18 cellular contexts compared by ENCODE assay signal in the genomic region with DNA sequence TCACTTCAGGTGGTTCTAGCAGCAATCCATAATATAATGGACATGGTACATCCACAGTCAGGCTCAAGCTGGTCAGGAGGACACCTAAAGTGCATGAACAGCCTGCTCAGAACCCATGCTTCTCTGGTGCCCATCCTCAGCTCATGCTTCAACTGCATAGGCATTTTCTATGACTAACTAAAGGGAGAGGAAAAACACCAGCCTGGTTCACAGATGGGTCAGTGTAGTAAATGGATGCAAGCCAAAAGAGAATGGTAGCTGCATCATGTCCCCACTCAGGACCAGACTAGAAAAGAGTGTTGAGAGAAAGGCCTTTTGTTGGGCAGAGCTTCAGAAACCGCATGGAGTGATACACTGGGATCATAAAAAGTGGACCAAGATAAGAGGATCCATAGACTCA.
DNase-seq lines count a peak whose midpoint lies in the region; ATAC-seq and TF ChIP-seq lines count a peak whose summit lies in the region.
"Had no signal": no experiment of that assay in that cellular context is flagged by ENCODE, and none has a peak within 500 bp of the region (broad histone marks: within the 10 kb centered on the region; RNA-seq: fewer than 3 reads in every experiment).

No MANE protein-coding gene starts in this region.

- DNase-seq in DND-41, result no peak
- DNase-seq in astrocyte of the spinal cord (ENCODE audit: low read depth, low spot score), result peak; percentile 3
- DNase-seq in kidney tubule cell (ENCODE audit: low spot score), result peak; percentile 43
- no peak for DNase-seq in progenitor cell of endocrine pancreas (ENCODE audit: low spot score, unreplicated experiment)
- DNase-seq: C1 segment of cervical spinal cord; CD8-positive, alpha-beta memory T cell; DMS53; H7; HFFc6; NCI-H1417; NCI-H187 treated with DMSO at 0.1 percent for 48 hours; NCI-H2227 treated with DMSO at 0.1 percent for 48 hours; NCI-H524; NCI-H82 had no signal

- H3K4me1 ChIP-seq in DND-41 (ENCODE audit: insufficient read depth, low read length) (peaks cover 22% of the 10 kb centered on the region), Loucy (ENCODE audit: insufficient read depth, low read length, poor library complexity, severe bottlenecking) (peaks cover 21% of the 10 kb centered on the region)
- H3K4me1 ChIP-seq: SJSA1 had no signal

- H3K4me2 ChIP-seq in DND-41 (ENCODE audit: insufficient read depth, low read length), result peak overlapping the region; percentile 6; the same call in 1 of the 2 replicates
- peak overlapping the region; percentile 74 for H3K4me2 ChIP-seq in Loucy (ENCODE audit: low read depth, low read length, poor library complexity, severe bottlenecking)

- H3K4me1 Mint-ChIP-seq in progenitor cell of endocrine pancreas (ENCODE audit: low read depth), result peaks cover 6% of the 10 kb centered on the region
- H3K4me1 Mint-ChIP-seq: CD8-positive, alpha-beta memory T cell had no signal

- H3F3A ChIP-seq in Loucy (ENCODE audit: low read depth), result no peaks in the 10 kb centered on the region

- H3K27ac ChIP-seq in DND-41 (ENCODE audit: low read length), result peak overlapping the region; percentile 48
- H3K27ac ChIP-seq: SJSA1 had no signal

- peak; percentile 28 for ATAC-seq in DND-41 (ENCODE audit: insufficient read depth, low read depth)
- no peak for ATAC-seq in HG03354 (IDR thresholded peaks at IDR 0.05; ENCODE audit: poor library complexity, severe bottlenecking, unreplicated experiment)
- no peak for ATAC-seq in GM18520 (IDR thresholded peaks at IDR 0.05; ENCODE audit: unreplicated experiment)

- TF ChIP-seq CTCF in DND-41 (IDR thresholded peaks at IDR 0.05; ENCODE audit: borderline replicate concordance, extremely low read depth, low read length, poor library complexity, severe bottlenecking), result no peak
- TF ChIP-seq CTCF in Loucy (conservative IDR thresholded peaks at IDR 0.05; ENCODE audit: low read length), result no peak
- no peak for TF ChIP-seq CTCF in astrocyte of the spinal cord (IDR thresholded peaks at IDR 0.05; ENCODE audit: low read depth, low read length)
- TF ChIP-seq CTCF in progenitor cell of endocrine pancreas (IDR thresholded peaks at IDR 0.05; ENCODE audit: unreplicated experiment), result no peak

- H3K9me3 ChIP-seq in DND-41 (ENCODE audit: insufficient read depth, low read length, severe bottlenecking) (no peaks in the 10 kb centered on the region), Loucy (ENCODE audit: insufficient read depth, low read depth, low read length) (no peaks in the 10 kb centered on the region)
- H3K9me3 ChIP-seq: SJSA1 had no signal

- H3K36me3 ChIP-seq in DND-41 (ENCODE audit: insufficient read depth, low read length) (no peaks in the 10 kb centered on the region), Loucy (ENCODE audit: insufficient read depth, low read length) (no peaks in the 10 kb centered on the region)
- H3K36me3 ChIP-seq: SJSA1 had no signal

- H3K9me3 Mint-ChIP-seq in progenitor cell of endocrine pancreas (ENCODE audit: low read depth), result peaks cover 3% of the 10 kb centered on the region

- no peak overlapping the region for H3K4me3 Mint-ChIP-seq in progenitor cell of endocrine pancreas (ENCODE audit: low read depth)
- H3K4me3 Mint-ChIP-seq: CD8-positive, alpha-beta memory T cell; HFFc6 had no signal

- H3K27ac Mint-ChIP-seq in progenitor cell of endocrine pancreas, result no peak overlapping the region
- H3K27ac Mint-ChIP-seq: CD8-positive, alpha-beta memory T cell; HFFc6 had no signal

- H3K79me2 ChIP-seq in DND-41 (ENCODE audit: insufficient read depth, low read length), result no peaks in the 10 kb centered on the region
- H3K79me2 ChIP-seq in Loucy (ENCODE audit: insufficient read depth, low read length), result no peaks in the 10 kb centered on the region

- no peaks in the 10 kb centered on the region for H3K9me2 ChIP-seq in Loucy (replicated peaks; ENCODE audit: low read depth, low read length)

- no peak overlapping the region; the same call in 1 of the 2 replicates for H3K9ac ChIP-seq in DND-41 (ENCODE audit: low read depth, low read length)
- H3K9ac ChIP-seq in Loucy (ENCODE audit: low read depth, low read length, poor library complexity, severe bottlenecking), result no peak overlapping the region

- H3K36me3 Mint-ChIP-seq in progenitor cell of endocrine pancreas (ENCODE audit: insufficient read depth), result no peaks in the 10 kb centered on the region
- H3K36me3 Mint-ChIP-seq: CD8-positive, alpha-beta memory T cell had no signal

- no peaks in the 10 kb centered on the region for H3K27me3 Mint-ChIP-seq in progenitor cell of endocrine pancreas
- H3K27me3 Mint-ChIP-seq: CD8-positive, alpha-beta memory T cell had no signal

- no peaks in the 10 kb centered on the region for H3K27me3 ChIP-seq in DND-41 (ENCODE audit: insufficient read depth, low read length, poor library complexity)
- no peaks in the 10 kb centered on the region for H3K27me3 ChIP-seq in Loucy (ENCODE audit: insufficient read depth, low read length, poor library complexity, severe bottlenecking)
- H3K27me3 ChIP-seq: SJSA1 had no signal

- in situ Hi-C loops in astrocyte of the spinal cord (cut with HindIII; ENCODE audit: low sequenced_read_pairs), result no loop called here

- H3K4me3 ChIP-seq in DND-41 (ENCODE audit: low read depth in 1 of 2, low read length in 2 of 2) (no peak overlapping the region), Loucy (ENCODE audit: low read length, poor library complexity, severe bottlenecking) (peak overlapping the region; percentile 46), astrocyte of the spinal cord (ENCODE audit: low read depth, low read length) (no peak overlapping the region)
- H3K4me3 ChIP-seq: SJSA1 had no signal

- no peaks in the 10 kb centered on the region for H4K20me1 ChIP-seq in DND-41 (ENCODE audit: insufficient read depth, low read length)
- H4K20me1 ChIP-seq in Loucy (ENCODE audit: insufficient read depth, low read length, poor library complexity, severe bottlenecking), result no peaks in the 10 kb centered on the region

- H2AFZ ChIP-seq in DND-41 (ENCODE audit: low read depth, low read length) (no peak overlapping the region), Loucy (ENCODE audit: low read length) (0 out of 2 replicates have a peak overlapping the region, but pooled peaks have one; percentile 6)

Comparison
In these comparisons a context has a peak if more than half of its experiments do, and no peak if none do; other contexts are left out.
1. DNase-seq: peak in astrocyte of the spinal cord (single experiment) and kidney tubule cell (single experiment); none in DND-41 (single experiment) and progenitor cell of endocrine pancreas (single experiment).